1 cellular context compared by ENCODE assay signal in the genomic region with DNA sequence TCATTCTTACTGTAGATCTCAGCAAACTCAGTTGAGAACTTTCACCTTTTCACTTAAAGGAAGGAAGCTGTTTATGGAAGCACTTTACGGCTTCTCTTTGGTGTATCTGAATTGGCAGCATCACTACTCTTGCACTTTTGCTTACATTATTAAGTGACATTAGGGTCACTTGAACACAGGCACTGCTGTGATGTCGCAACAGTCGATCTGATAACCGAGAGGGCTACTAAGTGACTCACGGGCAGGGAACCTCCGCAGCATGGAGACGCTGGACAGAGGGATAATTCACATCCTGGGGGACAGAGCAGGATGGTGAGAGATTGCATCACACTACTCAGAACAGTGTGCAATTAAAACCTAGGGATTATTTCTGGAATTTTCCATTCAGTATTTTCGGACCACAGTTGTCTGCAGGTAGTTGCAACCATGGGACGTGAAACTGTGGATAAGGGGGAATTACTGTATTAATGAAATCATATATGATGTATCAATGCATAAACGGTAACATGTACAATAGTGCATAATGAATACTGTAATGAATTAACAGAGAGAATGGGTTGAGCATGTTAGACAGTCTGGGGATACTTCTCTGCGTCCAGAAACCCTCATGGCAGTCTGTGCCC.
TF ChIP-seq lines count a peak whose summit lies in the region.

No MANE protein-coding gene starts in this region.

TF ChIP-seq in SK-N-SH, 30 proteins besides CTCF, POLR2A, EP300 and RAD21 (continued from another document):
- no peak for TF ChIP-seq SMC3 (IDR thresholded peaks at IDR 0.05; ENCODE audit: low read depth, low read length)
- TF ChIP-seq TCF12 (IDR thresholded peaks at IDR 0.05), result peak; percentile 9; the same call in 1 of the 2 replicates
- TF ChIP-seq USF2 (IDR thresholded peaks at IDR 0.05; ENCODE audit: borderline replicate concordance, low read depth, low read length), result no peak
- TF ChIP-seq FOSL2 (IDR thresholded peaks at IDR 0.05; ENCODE audit: borderline replicate concordance, low read depth), result peak; percentile 34; the same call in 1 of the 2 replicates
- TF ChIP-seq FOXM1 (IDR thresholded peaks at IDR 0.05; ENCODE audit: low read depth), result no peak
- no peak for TF ChIP-seq TEAD4 (IDR thresholded peaks at IDR 0.05; ENCODE audit: borderline replicate concordance, insufficient read depth)
- no peak for TF ChIP-seq RFX5 (IDR thresholded peaks at IDR 0.05; ENCODE audit: low read length)
